17 cellular contexts compared by ENCODE assay signal in genomic region chr11:71472941-71473792, GRCh38. TPM values are rescaled to one million over a fixed set of nuclear protein-coding genes. Genes with fewer than 3 reads are reported as not detected.
DNase-seq lines count a peak whose midpoint lies in the region; ATAC-seq and TF ChIP-seq lines count a peak whose summit lies in the region.
"Had no signal": no experiment of that assay in that cellular context is flagged by ENCODE, and none has a peak within 500 bp of the region (broad histone marks: within the 10 kb centered on the region; RNA-seq: fewer than 3 reads in every experiment).

No MANE protein-coding gene starts in this region.

- ATAC-seq in Right ventricle myocardium superior (ENCODE audit: poor library complexity) (no peak), left ventricle myocardium superior (no peak), GM18870 (IDR thresholded peaks at IDR 0.05; ENCODE audit: unreplicated experiment) (no peak)
- ATAC-seq: GM12878 had no signal

- no peak overlapping the region for H3K4me3 ChIP-seq in right atrium auricular region
- H3K4me3 ChIP-seq in BLaER1 treated with 17β-estradiol and CSF1 and Interleukin-3, amounts not matched to agents 10 nM and 100 nM: no peak overlapping the region
- no peak overlapping the region for H3K4me3 ChIP-seq in colonic mucosa
- H3K4me3 ChIP-seq: GM12878 had no signal

- DNase-seq in Right ventricle myocardium superior: peak; percentile 22
- no peak for DNase-seq in right atrium auricular region (ENCODE audit: low spot score)
- DNase-seq in left ventricle myocardium superior: peak; percentile 15
- DNase-seq in posterior vena cava (ENCODE audit: low spot score): peak; percentile 72
- no peak for DNase-seq in colonic mucosa
- DNase-seq in anterior cingulate cortex (lab: John Stamatoyannopoulos, UW): no peak
- DNase-seq: 8988T; AML-193; C1 segment of cervical spinal cord; CD4-positive, alpha-beta memory T cell; DMS79; GOT3; H9 had no signal

- peaks cover 0 to 74% (median 9%) of the 10 kb centered on the region in 11 experiments; a peak in 10 of 22 replicates for H4K20me1 ChIP-seq in BLaER1 treated with 17β-estradiol and CSF1 and Interleukin-3, amounts not matched to agents 10 nM and 100 nM

- H3K4me1 ChIP-seq in right atrium auricular region (no peaks in the 10 kb centered on the region), colonic mucosa (no peaks in the 10 kb centered on the region)
- H3K4me1 ChIP-seq in BLaER1 treated with 17β-estradiol and CSF1 and Interleukin-3, amounts not matched to agents 10 nM and 100 nM: peaks cover 12 to 63% (median 42%) of the 10 kb centered on the region in 10 experiments

- TF ChIP-seq CTCF in right atrium auricular region (IDR thresholded peaks at IDR 0.05) (no peak), colonic mucosa (IDR thresholded peaks at IDR 0.05) (no peak)

- no peaks in the 10 kb centered on the region for H3K9me3 ChIP-seq in right atrium auricular region
- peaks cover 0 to 16% (median 11%) of the 10 kb centered on the region in 11 experiments; a peak in 17 of 22 replicates for H3K9me3 ChIP-seq in BLaER1 treated with 17β-estradiol and CSF1 and Interleukin-3, amounts not matched to agents 10 nM and 100 nM (replicated peaks in 1 of 11)
- no peaks in the 10 kb centered on the region for H3K9me3 ChIP-seq in colonic mucosa

- H3K36me3 ChIP-seq in right atrium auricular region (peaks cover 49% of the 10 kb centered on the region), colonic mucosa (peaks cover 22% of the 10 kb centered on the region)
- peaks cover 64 to 87% (median 70%) of the 10 kb centered on the region in 11 experiments for H3K36me3 ChIP-seq in BLaER1 treated with 17β-estradiol and CSF1 and Interleukin-3, amounts not matched to agents 10 nM and 100 nM

- H3K27me3 ChIP-seq in right atrium auricular region (no peaks in the 10 kb centered on the region), colonic mucosa (no peaks in the 10 kb centered on the region)
- H3K27me3 ChIP-seq in BLaER1 treated with 17β-estradiol and CSF1 and Interleukin-3, amounts not matched to agents 10 nM and 100 nM: no peaks in the 10 kb centered on the region

- no peak overlapping the region for H3K27ac ChIP-seq in right atrium auricular region
- H3K27ac ChIP-seq in BLaER1 treated with 17β-estradiol and CSF1 and Interleukin-3, amounts not matched to agents 10 nM and 100 nM: peak overlapping the region in 8 of 11 experiments; percentile 24 to 79 (median 66); a peak in 15 of 22 replicates
- H3K27ac ChIP-seq in colonic mucosa: no peak overlapping the region

- intact Hi-C loops in Right ventricle myocardium superior (cut with DNase I): no loop called here
- intact Hi-C loops in left ventricle myocardium superior (cut with micrococcal nuclease): no loop called here
- intact Hi-C loops in posterior vena cava (cut with DNase I): no loop called here
- intact Hi-C loops in colonic mucosa (cut with DNase I): no loop called here

- peak overlapping the region; percentile 52 to 88 (median 81); a peak in 21 of 22 replicates for H3K4me2 ChIP-seq in BLaER1 treated with 17β-estradiol and CSF1 and Interleukin-3, amounts not matched to agents 10 nM and 100 nM

- H3K9ac ChIP-seq in BLaER1 treated with 17β-estradiol and CSF1 and Interleukin-3, amounts not matched to agents 10 nM and 100 nM: peak overlapping the region in 8 of 11 experiments; percentile 13 to 71 (median 52); a peak in 11 of 22 replicates
- no peak overlapping the region for H3K9ac ChIP-seq in colonic mucosa (ENCODE audit: low read depth in 2 of 2, low read length in 2 of 2)

RNA-seq across cellular contexts. Expression of gene NADSYN1, which starts 20.2 kb away (rescaled TPM):
- total RNA-seq in Right ventricle myocardium superior: 18.5 TPM
- 10 to 100 TPM; 18.0 to 18.8 TPM for total RNA-seq in right atrium auricular region
- 20.5 TPM for total RNA-seq in left ventricle myocardium superior
- total RNA-seq in posterior vena cava: 10 to 100 TPM; 38.7 to 48.1 TPM
- 100 to 1,000 TPM; 133 to 178 TPM for total RNA-seq in colonic mucosa

RNA-seq across cellular contexts. Expression of gene DHCR7, which starts 25.0 kb away (rescaled TPM):
- total RNA-seq in Right ventricle myocardium superior (48.5 TPM), right atrium auricular region (10 to 100 TPM; 26.8 to 37.6 TPM), left ventricle myocardium superior (41.3 TPM), posterior vena cava (10 to 100 TPM; 14.9 to 15.5 TPM), colonic mucosa (100 to 1,000 TPM in 1 of 2 donors, 10 to 100 TPM in 1; 75.3 to 163 TPM)

RNA-seq across cellular contexts. Expression of gene KRTAP5-7, which starts 53.9 kb away (rescaled TPM):
- total RNA-seq in Right ventricle myocardium superior (not detected), right atrium auricular region (not detected), left ventricle myocardium superior (not detected), posterior vena cava (under 1 TPM in 1 of 2 donors, not detected in 1; 0.24 TPM), colonic mucosa (under 1 TPM; 0.17 to 0.24 TPM)
- total RNA-seq: CD4-positive, alpha-beta memory T cell; G401; GM12878; H9 had no signal

Comparison
In these comparisons a context has a peak if more than half of its experiments do, and no peak if none do; other contexts are left out.
1. DNase-seq: peak in Right ventricle myocardium superior (single experiment), left ventricle myocardium superior (single experiment) and posterior vena cava (single experiment); none in right atrium auricular region (single experiment), colonic mucosa (single experiment) and anterior cingulate cortex (0 of 58).
2. H3K27ac ChIP-seq: peak in BLaER1 treated with 17β-estradiol and CSF1 and Interleukin-3, amounts not matched to agents 10 nM and 100 nM (8 of 11); none in right atrium auricular region (0 of 2) and colonic mucosa (single experiment).
3. H3K9ac ChIP-seq: peak in BLaER1 treated with 17β-estradiol and CSF1 and Interleukin-3, amounts not matched to agents 10 nM and 100 nM (8 of 11); none in colonic mucosa (0 of 2).